In genomic region chr5:155285673-155286072, GRCh38 we compare ENCODE assay signal across 29 cellular contexts.
"Had no signal": no experiment of that assay in that cellular context is flagged by ENCODE, and none has a peak within 500 bp of the region (broad histone marks: within the 10 kb centered on the region; RNA-seq: fewer than 3 reads in every experiment).

No MANE protein-coding gene starts in this region.

- H3K36me3 ChIP-seq: brain microvascular endothelial cell had no signal

- H3K27me3 ChIP-seq: brain microvascular endothelial cell had no signal

- H3K4me1 Mint-ChIP-seq: activated B cell treated with CpG ODN at 0.5 μM for 24 hours; activated naive CD4-positive, alpha-beta T cell treated with anti-CD3 and anti-CD28 coated beads, Interleukin-2, amount 10 ng/mL, durations not matched to agents 7 days and 5 days; activated naive CD8-positive, alpha-beta T cell treated with anti-CD3 and anti-CD28 coated beads, Interleukin-2, amount 10 ng/mL, durations not matched to agents 7 days and 5 days; central memory CD8-positive, alpha-beta T cell had no signal

- H3K9me3 Mint-ChIP-seq: activated B cell treated with CpG ODN at 0.5 μM for 24 hours; activated CD8-positive, alpha-beta T cell treated with anti-CD3 and anti-CD28 coated beads for 36 hours; activated naive CD4-positive, alpha-beta T cell treated with anti-CD3 and anti-CD28 coated beads, Interleukin-2, amount 10 ng/mL, durations not matched to agents 7 days and 5 days; activated T-helper 1 cell treated with anti-CD3 and anti-CD28 coated beads, Interleukin-12 subunit alpha, Interleukin-12 subunit beta, Interleukin-2, Interleukin-4 antibody, amounts not matched to agents 30 ng/mL and 10 ng/mL and 1 ng/mL, durations not matched to agents 14 hours and 24 hours and 36 hours; activated T-helper 2 cell treated with anti-CD3 and anti-CD28 coated beads, Interferon-gamma antibody, Interleukin-2, Interleukin-4, amounts not matched to agents 10 μg/mL and 5 μg/mL and 100 μg/mL, durations not matched to agents 14 hours and 24 hours and 36 hours; central memory CD8-positive, alpha-beta T cell; endodermal cell had no signal

- H3K36me3 Mint-ChIP-seq: activated naive CD4-positive, alpha-beta T cell treated with anti-CD3 and anti-CD28 coated beads, Interleukin-2, amount 10 ng/mL, durations not matched to agents 7 days and 5 days; activated naive CD4-positive, alpha-beta T cell treated with anti-CD3 and anti-CD28 coated beads, Interleukin-2, amount 50 U/mL, for 72 hours; activated naive CD8-positive, alpha-beta T cell treated with anti-CD3 and anti-CD28 coated beads, Interleukin-2, amount 10 ng/mL, durations not matched to agents 7 days and 5 days had no signal

- ATAC-seq: activated CD4-positive, CD25-positive, alpha-beta regulatory T cell treated with anti-CD3 and anti-CD28 coated beads, Interleukin-2, amount 50 U/mL, for 24 hours; activated CD8-positive, alpha-beta T cell treated with anti-CD3 and anti-CD28 coated beads for 36 hours; activated naive CD4-positive, alpha-beta T cell treated with anti-CD3 and anti-CD28 coated beads, Interleukin-2, amount 50 U/mL, for 72 hours; esophagus mucosa had no signal

- H3K4me3 Mint-ChIP-seq: activated B cell treated with CpG ODN at 0.5 μM for 24 hours; activated CD8-positive, alpha-beta T cell treated with anti-CD3 and anti-CD28 coated beads for 36 hours; activated naive CD4-positive, alpha-beta T cell treated with anti-CD3 and anti-CD28 coated beads, Interleukin-2, amount 10 ng/mL, durations not matched to agents 7 days and 5 days; activated naive CD8-positive, alpha-beta T cell treated with anti-CD3 and anti-CD28 coated beads, Interleukin-2, amount 10 ng/mL, durations not matched to agents 7 days and 5 days; activated T-helper 1 cell treated with anti-CD3 and anti-CD28 coated beads, Interleukin-12 subunit alpha, Interleukin-12 subunit beta, Interleukin-2, Interleukin-4 antibody, amounts not matched to agents 30 ng/mL and 10 ng/mL and 1 ng/mL, durations not matched to agents 14 hours and 24 hours and 36 hours; central memory CD8-positive, alpha-beta T cell; dendritic cell treated with granulocyte-macrophage colony-stimulating factor and Interleukin-4, amounts not matched to agents 40 ng/mL and 50 ng/mL, for 4 days; endodermal cell had no signal

- H3K4me3 ChIP-seq: coronary artery, dorsolateral prefrontal cortex had no signal

- H3K27me3 Mint-ChIP-seq: activated naive CD4-positive, alpha-beta T cell treated with anti-CD3 and anti-CD28 coated beads, Interleukin-2, amount 10 ng/mL, durations not matched to agents 7 days and 5 days had no signal

- H3K27ac ChIP-seq: brain microvascular endothelial cell, coronary artery had no signal

- H3K27ac Mint-ChIP-seq: activated B cell treated with CpG ODN at 0.5 μM for 24 hours; activated CD8-positive, alpha-beta T cell treated with anti-CD3 and anti-CD28 coated beads for 36 hours; activated naive CD4-positive, alpha-beta T cell treated with anti-CD3 and anti-CD28 coated beads, Interleukin-2, amount 10 ng/mL, durations not matched to agents 7 days and 5 days; activated naive CD4-positive, alpha-beta T cell treated with anti-CD3 and anti-CD28 coated beads, Interleukin-2, amount 50 U/mL, for 72 hours; activated naive CD8-positive, alpha-beta T cell treated with anti-CD3 and anti-CD28 coated beads, Interleukin-2, amount 10 ng/mL, durations not matched to agents 7 days and 5 days; activated T-helper 1 cell treated with anti-CD3 and anti-CD28 coated beads, Interleukin-12 subunit alpha, Interleukin-12 subunit beta, Interleukin-2, Interleukin-4 antibody, amounts not matched to agents 30 ng/mL and 10 ng/mL and 1 ng/mL, durations not matched to agents 14 hours and 24 hours and 36 hours; activated T-helper 2 cell treated with anti-CD3 and anti-CD28 coated beads, Interferon-gamma antibody, Interleukin-2, Interleukin-4, amounts not matched to agents 10 μg/mL and 5 μg/mL and 100 μg/mL, durations not matched to agents 14 hours and 24 hours and 36 hours; dendritic cell treated with granulocyte-macrophage colony-stimulating factor and Interleukin-4, amounts not matched to agents 40 ng/mL and 50 ng/mL, for 4 days; endodermal cell had no signal

- DNase-seq: activated B cell treated with CpG ODN at 0.5 μM for 24 hours; activated CD4-positive, alpha-beta T cell treated with anti-CD3 and anti-CD28 coated beads for 48 hours; activated CD4-positive, alpha-beta T cell treated with anti-CD3 and anti-CD28 coated beads, Interleukin-2, amount 50 U/mL, for 1 hour; activated CD4-positive, alpha-beta T cell treated with anti-CD3 and anti-CD28 coated beads, Interleukin-2, amount 50 U/mL, for 48 hours; activated CD8-positive, alpha-beta memory T cell treated with anti-CD3 and anti-CD28 coated beads for 24 hours; activated CD8-positive, alpha-beta T cell treated with anti-CD3 and anti-CD28 coated beads for 36 hours; activated effector memory CD4-positive, alpha-beta T cell treated with anti-CD3 and anti-CD28 coated beads, Interleukin-2, amount 50 U/mL, for 16 hours; activated naive CD4-positive, alpha-beta T cell treated with anti-CD3 and anti-CD28 coated beads, Interleukin-2, amount 10 ng/mL, durations not matched to agents 7 days and 5 days; activated naive CD8-positive, alpha-beta T cell treated with anti-CD3 and anti-CD28 coated beads, Interleukin-2, amount 10 ng/mL, durations not matched to agents 7 days and 5 days; activated T-cell treated with anti-CD3 and anti-CD28 coated beads, Interleukin-2, amount 50 U/mL, for 1 hour; activated T-cell treated with anti-CD3 and anti-CD28 coated beads, Interleukin-2, amount 50 U/mL, for 48 hours; amniotic stem cell; anterior cingulate cortex; brain microvascular endothelial cell; dorsolateral prefrontal cortex; effector memory CD4-positive, alpha-beta T cell; endodermal cell; foreskin fibroblast; head of caudate nucleus; hippocampal formation; T-helper 2 cell had no signal
